In the genomic region with DNA sequence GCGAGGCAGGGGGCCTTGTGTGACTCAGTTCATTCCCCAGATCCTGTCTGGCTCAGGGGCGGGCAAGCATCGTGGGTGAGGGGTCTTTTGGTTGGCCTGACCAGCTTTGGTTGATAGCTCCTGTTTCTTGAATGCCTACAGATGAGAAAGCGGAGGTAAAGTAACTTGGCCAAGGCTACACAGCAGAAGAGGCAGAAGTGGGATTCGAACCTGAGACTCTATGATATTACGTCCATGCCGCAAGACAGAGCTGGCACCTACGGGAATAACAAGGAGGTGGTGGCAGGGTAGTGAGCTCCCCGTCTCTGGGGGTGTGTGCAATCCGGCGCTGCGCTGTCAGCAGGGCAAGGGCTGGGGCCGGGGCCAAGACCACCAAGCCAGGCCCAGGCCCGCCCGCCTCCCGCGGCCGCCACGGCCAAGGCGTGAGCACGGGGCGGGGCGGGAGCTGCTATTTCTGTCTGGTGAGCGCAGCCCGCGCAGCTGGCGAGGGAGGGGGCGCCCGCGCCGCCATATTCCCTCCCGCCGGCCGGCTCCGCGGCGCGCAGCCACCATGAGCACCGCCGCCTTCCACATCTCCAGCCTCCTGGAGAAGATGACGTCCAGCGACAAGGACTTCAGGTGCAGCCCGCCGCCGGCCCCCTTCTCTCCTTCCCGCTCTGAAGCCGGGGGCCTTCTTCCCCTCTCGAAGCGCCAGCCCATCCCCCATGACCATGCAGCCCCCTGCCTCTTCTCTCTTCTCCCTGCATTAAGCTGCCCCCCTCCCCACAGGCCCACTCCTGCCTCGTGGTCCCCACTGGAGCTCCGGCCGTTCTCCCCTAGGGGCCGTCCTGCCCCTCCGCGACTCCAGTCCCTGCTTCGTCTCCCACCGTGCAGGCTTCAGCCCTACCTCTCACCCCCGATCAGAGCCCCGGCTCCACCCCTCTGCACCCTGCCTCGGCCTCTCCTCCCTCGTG, we compare ENCODE assay signal across 8 cellular contexts. TPM values are rescaled to one million over a fixed set of nuclear protein-coding genes. Genes with fewer than 3 reads are reported as not detected.
DNase-seq lines count a peak whose midpoint lies in the region; ATAC-seq, FAIRE-seq and TF ChIP-seq lines count a peak whose summit lies in the region.

CAND2 (plus strand) TSS at position 510 of the 953 bp plus-strand sequence; CDS start at position 551, 41 bp downstream.

- ATAC-seq in HG02678 (IDR thresholded peaks at IDR 0.05; ENCODE audit: unreplicated experiment): peak; percentile 40
- no peak for ATAC-seq in GM21526 (IDR thresholded peaks at IDR 0.05; ENCODE audit: low FRiP score, unreplicated experiment)

- H3K4me1 Mint-ChIP-seq in T-helper 1 cell treated with Interleukin-12 subunit alpha and Interleukin-12 subunit beta and Interleukin-4 antibody, amounts not matched to agents 30 μg/mL and 1 μg/mL, for 36 hours (ENCODE audit: low read depth): no peaks in the 10 kb centered on the region

- peak within 1 kb of the TSS; percentile 33 for H3K4me3 ChIP-seq in bronchial epithelial cell (ENCODE audit: low read depth, low read length)
- H3K4me3 ChIP-seq in iPS-20b (ENCODE audit: low read length): peak within 1 kb of the TSS; percentile 83
- H3K4me3 ChIP-seq in skeletal muscle cell (ENCODE audit: low read depth, low read length): peak within 1 kb of the TSS; percentile 58

- H3K4me1 ChIP-seq in iPS-20b (ENCODE audit: insufficient read depth, low read length): 0 out of 2 replicates have a peak, but pooled peaks cover 3% of the 10 kb centered on the region

- peaks cover 37% of the 10 kb centered on the region for H3K27me3 Mint-ChIP-seq in T-helper 1 cell treated with Interleukin-12 subunit alpha and Interleukin-12 subunit beta and Interleukin-4 antibody, amounts not matched to agents 30 μg/mL and 1 μg/mL, for 36 hours (ENCODE audit: low read depth)

- H3K27me3 ChIP-seq in bronchial epithelial cell (ENCODE audit: control insufficient read depth, insufficient read depth, low read length) (peaks cover 2% of the 10 kb centered on the region), iPS-20b (ENCODE audit: insufficient read depth, low read length) (peaks cover 4% of the 10 kb centered on the region; the same call in 1 of the 2 replicates)

- peak within 1 kb of the TSS; percentile 53 for H3K4me3 Mint-ChIP-seq in T-helper 1 cell treated with Interleukin-12 subunit alpha and Interleukin-12 subunit beta and Interleukin-4 antibody, amounts not matched to agents 30 μg/mL and 1 μg/mL, for 36 hours

- H3K36me3 ChIP-seq in bronchial epithelial cell (ENCODE audit: control insufficient read depth, insufficient read depth, low read length) (no peaks in the 10 kb centered on the region), iPS-20b (ENCODE audit: insufficient read depth, low read depth, low read length) (no peaks in the 10 kb centered on the region)

- no peak within 1 kb of the TSS for H3K27ac ChIP-seq in iPS-20b (ENCODE audit: low read length)

- H3K36me3 Mint-ChIP-seq in T-helper 1 cell treated with Interleukin-12 subunit alpha and Interleukin-12 subunit beta and Interleukin-4 antibody, amounts not matched to agents 30 μg/mL and 1 μg/mL, for 36 hours (ENCODE audit: low read depth): peaks cover 1% of the 10 kb centered on the region

- TF ChIP-seq CTCF in bronchial epithelial cell (IDR thresholded peaks at IDR 0.05; ENCODE audit: insufficient read depth, low read length, severe bottlenecking): no peak

- FAIRE-seq in bronchial epithelial cell (lab: Jason Lieb, UNC): no peak

- DNase-seq in AG08395 (ENCODE audit: low spot score): peak; percentile 34
- no peak for DNase-seq in bronchial epithelial cell (ENCODE audit: low read depth)
- no peak for DNase-seq in skeletal muscle cell (ENCODE audit: low read depth)
- DNase-seq in SW 1271 (lab: John Stamatoyannopoulos, UW): no peak

- no peak within 1 kb of the TSS for H3K27ac Mint-ChIP-seq in T-helper 1 cell treated with Interleukin-12 subunit alpha and Interleukin-12 subunit beta and Interleukin-4 antibody, amounts not matched to agents 30 μg/mL and 1 μg/mL, for 36 hours

- no peaks in the 10 kb centered on the region for H3K9me3 Mint-ChIP-seq in T-helper 1 cell treated with Interleukin-12 subunit alpha and Interleukin-12 subunit beta and Interleukin-4 antibody, amounts not matched to agents 30 μg/mL and 1 μg/mL, for 36 hours

- no peaks in the 10 kb centered on the region for H3K9me3 ChIP-seq in iPS-20b (ENCODE audit: insufficient read depth, low read depth, low read length)

- H3K9ac ChIP-seq in iPS-20b (ENCODE audit: low read depth, low read length): peak within 1 kb of the TSS; percentile 85; the same call in 1 of the 2 replicates

RNA-seq across cellular contexts. Expression of gene CAND2, which starts in this region (rescaled TPM):
- total RNA-seq in bronchial epithelial cell: 0.77 and 1.3 TPM in 2 replicates

Comparison
In these comparisons a context has a peak if more than half of its experiments do, and no peak if none do; other contexts are left out.
1. H3K4me3 ChIP-seq: peak in every context shown above with its lines; median percentile 83 in iPS-20b; 58 in skeletal muscle cell; 33 in bronchial epithelial cell.